10 cellular contexts compared by ENCODE assay signal in genomic region chr10:73871295-73871914, GRCh38. TPM values are rescaled to one million over a fixed set of nuclear protein-coding genes. Genes with fewer than 3 reads are reported as not detected.
DNase-seq lines count a peak whose midpoint lies in the region; ATAC-seq and TF ChIP-seq lines count a peak whose summit lies in the region.
"Had no signal": no experiment of that assay in that cellular context is flagged by ENCODE, and none has a peak within 500 bp of the region (broad histone marks: within the 10 kb centered on the region; RNA-seq: fewer than 3 reads in every experiment).

No MANE protein-coding gene starts in this region.

- TF ChIP-seq RAD21 in SK-N-SH (IDR thresholded peaks at IDR 0.05; ENCODE audit: low read length), result no peak

- peaks cover 12 to 26% of the 10 kb centered on the region in 2 experiments; a peak in 2 of 4 replicates for H3K4me1 ChIP-seq in SK-N-SH (ENCODE audit: control insufficient read depth in 1 of 2, insufficient read depth in 2 of 2, low read depth in 1 of 2, low read length in 1 of 2)

- TF ChIP-seq CTCF in SK-N-SH (IDR thresholded peaks at IDR 0.05), result no peak
- no peak for TF ChIP-seq CTCF in activated CD8-positive, alpha-beta T cell treated with anti-CD3 and anti-CD28 coated beads for 36 hours (IDR thresholded peaks at IDR 0.05)

- peaks cover 51% of the 10 kb centered on the region for H3K79me2 ChIP-seq in SK-N-SH (ENCODE audit: insufficient read depth)

- CTCF ChIA-PET in SK-N-SH (lab: Yijun Ruan, JAX), result interaction anchor here (1.4 to 37.3 kb wide), 2 partner anchors 9 to 27 kb away, joined by 6 to 753 read pairs; no protein-coding TSS in a partner anchor
- CTCF ChIA-PET in activated CD8-positive, alpha-beta T cell treated with anti-CD3 and anti-CD28 coated beads for 36 hours (lab: Charles Lee), result interaction anchor here (1.3 kb wide), 1 partner anchor 23 kb away, joined by 5 read pairs; no protein-coding TSS in a partner anchor

- no peak overlapping the region for H2AFZ ChIP-seq in SK-N-SH (ENCODE audit: low read depth)

- POLR2A ChIA-PET in SK-N-SH (lab: Yijun Ruan, JAX), result no interaction called here
- POLR2A ChIA-PET in activated CD8-positive, alpha-beta T cell treated with anti-CD3 and anti-CD28 coated beads for 36 hours (lab: Charles Lee), result interaction anchor here (1.0 kb wide), 1 partner anchor 25 kb away, joined by 3 read pairs; no protein-coding TSS in a partner anchor

- H3K27ac Mint-ChIP-seq in activated CD8-positive, alpha-beta T cell treated with anti-CD3 and anti-CD28 coated beads for 36 hours, result peak overlapping the region; percentile 61
- peak overlapping the region; percentile 53 to 86 for H3K27ac Mint-ChIP-seq in stimulated activated naive CD8-positive, alpha-beta T cell treated with anti-CD3 and anti-CD28 coated beads, Interleukin-15, amount 100 ng/mL, for 72 hours

- H3K9me2 ChIP-seq in SK-N-SH, result no peaks in the 10 kb centered on the region

- peaks cover 11% of the 10 kb centered on the region for H3K36me3 Mint-ChIP-seq in activated CD8-positive, alpha-beta T cell treated with anti-CD3 and anti-CD28 coated beads for 36 hours (ENCODE audit: low read depth)

- intact Hi-C loops in activated CD8-positive, alpha-beta T cell treated with anti-CD3 and anti-CD28 coated beads for 36 hours (cut with micrococcal nuclease), result no loop called here

- no peaks in the 10 kb centered on the region for H3K9me3 ChIP-seq in SK-N-SH

- 88% methylated on average over 6 of the region's 6 CpGs for WGBS in SK-N-SH (ENCODE audit: low lambda C conversion rate)

- ATAC-seq in SK-N-SH treated with all-trans-retinoic acid at 6 μM for 48 hours (no peak), left lobe of liver (peak; percentile 49), HG03135 (IDR thresholded peaks at IDR 0.05; ENCODE audit: unreplicated experiment) (no peak)
- no peak for ATAC-seq in activated CD8-positive, alpha-beta T cell treated with anti-CD3 and anti-CD28 coated beads for 36 hours
- ATAC-seq in stimulated activated naive CD8-positive, alpha-beta T cell treated with anti-CD3 and anti-CD28 coated beads, Interleukin-15, amount 100 ng/mL, for 72 hours, result no peak
- ATAC-seq: stimulated activated naive B cell treated with anti-CD40 and anti-IgM and Interleukin-4, amounts not matched to agents 10 μg/mL and 1 μg/mL and 100 μg/mL, for 72 hours had no signal

- H3K9ac ChIP-seq in SK-N-SH, result no peak overlapping the region

- peaks cover 36% of the 10 kb centered on the region for H4K20me1 ChIP-seq in SK-N-SH (ENCODE audit: insufficient read depth)

- H3K27ac ChIP-seq in SK-N-SH (ENCODE audit: low read depth in 2 of 2, low read length in 1 of 2), result no peak overlapping the region; a peak in 1 of 4 replicates

- H3K27me3 Mint-ChIP-seq in activated CD8-positive, alpha-beta T cell treated with anti-CD3 and anti-CD28 coated beads for 36 hours, result no peaks in the 10 kb centered on the region
- H3K27me3 Mint-ChIP-seq in stimulated activated naive CD8-positive, alpha-beta T cell treated with anti-CD3 and anti-CD28 coated beads, Interleukin-15, amount 100 ng/mL, for 72 hours, result no peaks in the 10 kb centered on the region
- H3K27me3 Mint-ChIP-seq: stimulated activated naive B cell treated with anti-CD40 and anti-IgM and Interleukin-4, amounts not matched to agents 10 μg/mL and 1 μg/mL and 100 μg/mL, for 72 hours had no signal

- DNase-seq in SK-N-SH (no peak), left lobe of liver (ENCODE audit: low spot score) (no peak), kidney glomerular epithelial cell (lab: John Stamatoyannopoulos, UW) (no peak), UCSD-AML1 (lab: John Stamatoyannopoulos, UW; ENCODE audit: unreplicated experiment) (no peak)
- DNase-seq in activated CD8-positive, alpha-beta T cell treated with anti-CD3 and anti-CD28 coated beads for 36 hours, result no peak
- DNase-seq in stimulated activated naive CD8-positive, alpha-beta T cell treated with anti-CD3 and anti-CD28 coated beads, Interleukin-15, amount 100 ng/mL, for 72 hours, result no peak
- DNase-seq: DND-41; stimulated activated naive B cell treated with anti-CD40 and anti-IgM and Interleukin-4, amounts not matched to agents 10 μg/mL and 1 μg/mL and 100 μg/mL, for 72 hours had no signal

- H3K4me3 ChIP-seq in SK-N-SH (ENCODE audit: low read depth in 2 of 2, low read length in 1 of 2), result no peak overlapping the region

- H3K9me3 Mint-ChIP-seq in activated CD8-positive, alpha-beta T cell treated with anti-CD3 and anti-CD28 coated beads for 36 hours, result no peaks in the 10 kb centered on the region
- no peaks in the 10 kb centered on the region for H3K9me3 Mint-ChIP-seq in stimulated activated naive CD8-positive, alpha-beta T cell treated with anti-CD3 and anti-CD28 coated beads, Interleukin-15, amount 100 ng/mL, for 72 hours
- H3K9me3 Mint-ChIP-seq: stimulated activated naive B cell treated with anti-CD40 and anti-IgM and Interleukin-4, amounts not matched to agents 10 μg/mL and 1 μg/mL and 100 μg/mL, for 72 hours had no signal

- peaks cover 67% of the 10 kb centered on the region for H3K4me1 Mint-ChIP-seq in activated CD8-positive, alpha-beta T cell treated with anti-CD3 and anti-CD28 coated beads for 36 hours (ENCODE audit: low read depth)
- peaks cover 66% of the 10 kb centered on the region for H3K4me1 Mint-ChIP-seq in stimulated activated naive CD8-positive, alpha-beta T cell treated with anti-CD3 and anti-CD28 coated beads, Interleukin-15, amount 100 ng/mL, for 72 hours

- 0 out of 2 replicates have a peak overlapping the region, but pooled peaks have one; percentile 81 for H3K4me2 ChIP-seq in SK-N-SH

- peaks cover 6% of the 10 kb centered on the region for H3F3A ChIP-seq in SK-N-SH (replicated peaks; ENCODE audit: insufficient read depth)

- H3K36me3 ChIP-seq in SK-N-SH (replicated peaks in 1 of 2; ENCODE audit: control insufficient read depth in 1 of 2, insufficient read depth in 2 of 2, low read length in 1 of 2), result peaks cover 9 to 56% of the 10 kb centered on the region in 2 experiments

- no peaks in the 10 kb centered on the region for H3K27me3 ChIP-seq in SK-N-SH (ENCODE audit: insufficient read depth)

- TF ChIP-seq EP300 in SK-N-SH (IDR thresholded peaks at IDR 0.05; ENCODE audit: borderline replicate concordance in 1 of 2, low read depth in 1 of 2, low read length in 1 of 2), result no peak

- no peak overlapping the region for H3K4me3 Mint-ChIP-seq in activated CD8-positive, alpha-beta T cell treated with anti-CD3 and anti-CD28 coated beads for 36 hours
- no peak overlapping the region for H3K4me3 Mint-ChIP-seq in stimulated activated naive CD8-positive, alpha-beta T cell treated with anti-CD3 and anti-CD28 coated beads, Interleukin-15, amount 100 ng/mL, for 72 hours
- H3K4me3 Mint-ChIP-seq: stimulated activated naive B cell treated with anti-CD40 and anti-IgM and Interleukin-4, amounts not matched to agents 10 μg/mL and 1 μg/mL and 100 μg/mL, for 72 hours had no signal

TF ChIP-seq in SK-N-SH, 30 proteins besides CTCF, POLR2A, EP300 and RAD21 (continues in another document):
- TF ChIP-seq RFX5 (IDR thresholded peaks at IDR 0.05; ENCODE audit: low read length), result no peak
- TF ChIP-seq GABPA (IDR thresholded peaks at IDR 0.05; ENCODE audit: low read depth), result no peak
- no peak for TF ChIP-seq RCOR1 (IDR thresholded peaks at IDR 0.05; ENCODE audit: low read length)
- TF ChIP-seq, protein P1, sequence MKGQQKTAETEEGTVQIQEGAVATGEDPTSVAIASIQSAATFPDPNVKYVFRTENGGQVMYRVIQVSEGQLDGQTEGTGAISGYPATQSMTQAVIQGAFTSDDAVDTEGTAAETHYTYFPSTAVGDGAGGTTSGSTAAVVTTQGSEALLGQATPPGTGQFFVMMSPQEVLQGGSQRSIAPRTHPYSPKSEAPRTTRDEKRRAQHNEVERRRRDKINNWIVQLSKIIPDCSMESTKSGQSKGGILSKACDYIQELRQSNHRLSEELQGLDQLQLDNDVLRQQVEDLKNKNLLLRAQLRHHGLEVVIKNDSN (IDR thresholded peaks at IDR 0.05; ENCODE audit: borderline replicate concordance, low read depth), result no peak
- no peak for TF ChIP-seq RXRA (IDR thresholded peaks at IDR 0.05; ENCODE audit: borderline replicate concordance, low read depth)

TF ChIP-seq in SK-N-SH treated with all-trans-retinoic acid at 6 μM for 48 hours, 23 proteins besides CTCF, POLR2A, EP300 and RAD21 (continues in another document):
- no peak for TF ChIP-seq SNAI2 (CRISPR knock-in tag; IDR thresholded peaks at IDR 0.05)
- no peak for TF ChIP-seq ZFP30 (CRISPR knock-in tag; IDR thresholded peaks at IDR 0.05)
- no peak for TF ChIP-seq PATZ1 (CRISPR knock-in tag; IDR thresholded peaks at IDR 0.05; ENCODE audit: borderline replicate concordance)
- no peak for TF ChIP-seq PPARA (CRISPR knock-in tag; IDR thresholded peaks at IDR 0.05; ENCODE audit: borderline replicate concordance)
- TF ChIP-seq ESRRG (CRISPR knock-in tag; IDR thresholded peaks at IDR 0.05), result no peak
- TF ChIP-seq ZC3H10 (CRISPR knock-in tag; IDR thresholded peaks at IDR 0.05), result no peak
- TF ChIP-seq ISL1 (CRISPR knock-in tag; IDR thresholded peaks at IDR 0.05), result no peak
- no peak for TF ChIP-seq BACH2 (CRISPR knock-in tag; IDR thresholded peaks at IDR 0.05; ENCODE audit: borderline replicate concordance)
- TF ChIP-seq CSDC2 (CRISPR knock-in tag; IDR thresholded peaks at IDR 0.05), result no peak
- no peak for TF ChIP-seq GLIS3 (CRISPR knock-in tag; IDR thresholded peaks at IDR 0.05)

RNA-seq across cellular contexts. Expression of gene CAMK2G, which starts 3.0 kb away (rescaled TPM):
- 41.4 and 52.2 TPM in 2 replicates for polyA plus RNA-seq in SK-N-SH (2012; rRNA removed)
- 29.0 and 35.7 TPM in 2 replicates for polyA plus RNA-seq in SK-N-SH (2012; cell fraction: cytosol; rRNA removed)
- polyA plus RNA-seq in SK-N-SH (2012; cell fraction: nucleus; rRNA removed), result 103 and 119 TPM in 2 replicates
- total RNA-seq in activated CD8-positive, alpha-beta T cell treated with anti-CD3 and anti-CD28 coated beads for 36 hours, result 10 to 100 TPM; 17.8 to 18.5 TPM
- 11.1 TPM for total RNA-seq in left lobe of liver

RNA-seq across cellular contexts. Expression of gene PLAU, which starts 39.5 kb away (rescaled TPM):
- 159 and 200 TPM in 2 replicates for polyA plus RNA-seq in SK-N-SH (2012; rRNA removed)
- 163 and 191 TPM in 2 replicates for polyA plus RNA-seq in SK-N-SH (2012; cell fraction: cytosol; rRNA removed)
- polyA plus RNA-seq in SK-N-SH (2012; cell fraction: nucleus; rRNA removed), result 211 and 277 TPM in 2 replicates
- total RNA-seq in activated CD8-positive, alpha-beta T cell treated with anti-CD3 and anti-CD28 coated beads for 36 hours, result under 1 TPM; 0.41 to 0.47 TPM
- 0.50 TPM for total RNA-seq in left lobe of liver
